ENCODE assay signal across 1 cellular context in genomic region chr6:41568585-41569384, GRCh38.
TF ChIP-seq lines count a peak whose summit lies in the region.

No MANE protein-coding gene starts in this region.

TF ChIP-seq in HepG2, 621 proteins besides CTCF, POLR2A, EP300 and RAD21 (continued from another document and continues in another):
- peak; percentile 64 for TF ChIP-seq HMGXB3 (CRISPR knock-in tag; IDR thresholded peaks at IDR 0.05; ENCODE audit: borderline replicate concordance)
- no peak for TF ChIP-seq JARID2 (CRISPR knock-in tag; IDR thresholded peaks at IDR 0.05; ENCODE audit: insufficient replicate concordance)
- peak; percentile 98 for TF ChIP-seq NR2F2 (IDR thresholded peaks at IDR 0.05; ENCODE audit: borderline replicate concordance, low read depth)
- TF ChIP-seq GLI4 (CRISPR knock-in tag; IDR thresholded peaks at IDR 0.05; ENCODE audit: borderline replicate concordance), result peak; percentile 42; the same call in 1 of the 2 replicates
- peak; percentile 81; the same call in 1 of the 2 replicates for TF ChIP-seq ZNF547 (CRISPR knock-in tag; IDR thresholded peaks at IDR 0.05)
- TF ChIP-seq CEBPZ (IDR thresholded peaks at IDR 0.05; ENCODE audit: low read length), result no peak
- TF ChIP-seq CSRNP1 (CRISPR knock-in tag; IDR thresholded peaks at IDR 0.05), result peak; percentile 94
- 0 out of 2 replicates have a peak, but pooled peaks have one; percentile 18 for TF ChIP-seq NRL (CRISPR knock-in tag; IDR thresholded peaks at IDR 0.05; ENCODE audit: borderline replicate concordance)
- no peak; the same call in 1 of the 2 replicates for TF ChIP-seq TFDP1 (CRISPR knock-in tag; IDR thresholded peaks at IDR 0.05; ENCODE audit: borderline replicate concordance)
- TF ChIP-seq BRD4 (CRISPR knock-in tag; IDR thresholded peaks at IDR 0.05), result 0 out of 2 replicates have a peak, but pooled peaks have one; percentile 61
- TF ChIP-seq STAT6 (CRISPR knock-in tag; IDR thresholded peaks at IDR 0.05; ENCODE audit: borderline replicate concordance), result peak; percentile 89
- no peak for TF ChIP-seq TRIM22 (IDR thresholded peaks at IDR 0.05)
- no peak for TF ChIP-seq ZNF7 (CRISPR knock-in tag; IDR thresholded peaks at IDR 0.05)
- TF ChIP-seq THAP8 (CRISPR knock-in tag; IDR thresholded peaks at IDR 0.05; ENCODE audit: borderline replicate concordance), result no peak
- peak; percentile 80; the same call in 1 of the 2 replicates for TF ChIP-seq TSC22D2 (CRISPR knock-in tag; IDR thresholded peaks at IDR 0.05; ENCODE audit: borderline replicate concordance)
- TF ChIP-seq ZNF17 (CRISPR knock-in tag; IDR thresholded peaks at IDR 0.05), result no peak
- TF ChIP-seq ZNF136 (CRISPR knock-in tag; IDR thresholded peaks at IDR 0.05; ENCODE audit: low read depth), result peak; percentile 98
- TF ChIP-seq PRPF4 (IDR thresholded peaks at IDR 0.05; ENCODE audit: low read depth, low read length, poor library complexity, severe bottlenecking), result no peak
- TF ChIP-seq AKNA (CRISPR knock-in tag; IDR thresholded peaks at IDR 0.05; ENCODE audit: borderline replicate concordance), result no peak
- no peak; the same call in 1 of the 2 replicates for TF ChIP-seq ZNF567 (CRISPR knock-in tag; IDR thresholded peaks at IDR 0.05; ENCODE audit: borderline replicate concordance)
- TF ChIP-seq MNT (IDR thresholded peaks at IDR 0.05), result peak; percentile 86
- peak; percentile 70; the same call in 1 of the 2 replicates for TF ChIP-seq MXD1 (CRISPR knock-in tag; IDR thresholded peaks at IDR 0.05)
- no peak for TF ChIP-seq ZBTB37 (CRISPR knock-in tag; IDR thresholded peaks at IDR 0.05)
- no peak; the same call in 1 of the 2 replicates for TF ChIP-seq SMAD3 (CRISPR knock-in tag; IDR thresholded peaks at IDR 0.05)
- no peak for TF ChIP-seq RFXANK (CRISPR knock-in tag; IDR thresholded peaks at IDR 0.05)
- 0 out of 2 replicates have a peak, but pooled peaks have one; percentile 30 for TF ChIP-seq CHD4 (IDR thresholded peaks at IDR 0.05; ENCODE audit: borderline replicate concordance, low read length)
